In genomic region chr19:31232220-31232619, GRCh38 we compare ENCODE assay signal across 16 cellular contexts.
DNase-seq lines count a peak whose midpoint lies in the region; ATAC-seq and TF ChIP-seq lines count a peak whose summit lies in the region.
"Had no signal": no experiment of that assay in that cellular context is flagged by ENCODE, and none has a peak within 500 bp of the region (broad histone marks: within the 10 kb centered on the region; RNA-seq: fewer than 3 reads in every experiment).

No MANE protein-coding gene starts in this region.

- in situ Hi-C loops in GM23248 (cut with MboI): no loop called here

- peak; percentile 40 for DNase-seq in GM23248
- DNase-seq in RPMI7951 (ENCODE audit: low read depth): peak; percentile 66
- peak; percentile 28 for DNase-seq in epithelial cell of esophagus (ENCODE audit: low read depth)
- DNase-seq in osteocyte (ENCODE audit: extremely low spot score, unreplicated experiment): no peak
- no peak for DNase-seq in spleen
- no peak for DNase-seq in omental fat pad (ENCODE audit: low spot score)
- DNase-seq in activated naive CD4-positive, alpha-beta T cell (lab: John Stamatoyannopoulos, UW): no peak
- DNase-seq: activated CD4-positive, alpha-beta T cell treated with anti-CD3 and anti-CD28 coated beads for 4 hours; CD8-positive, alpha-beta memory T cell; NCI-H2029 treated with DMSO at 0.1 percent for 48 hours; NCI-H526 treated with DMSO at 0.1 percent for 48 hours; sigmoid colon had no signal

- H3K27ac ChIP-seq in GM23248: peak overlapping the region; percentile 83
- H3K27ac ChIP-seq in spleen: no peak overlapping the region
- no peak overlapping the region for H3K27ac ChIP-seq in gastroesophageal sphincter
- H3K27ac ChIP-seq: cardiac muscle cell, sigmoid colon had no signal

- H3K4me3 ChIP-seq in GM23248 (no peak overlapping the region), epithelial cell of esophagus (ENCODE audit: low read length) (no peak overlapping the region), spleen (no peak overlapping the region), gastroesophageal sphincter (no peak overlapping the region)
- H3K4me3 ChIP-seq: cardiac muscle cell, sigmoid colon had no signal

- ATAC-seq in omental fat pad (ENCODE audit: low FRiP score): no peak
- no peak for ATAC-seq in gastroesophageal sphincter
- ATAC-seq: activated naive CD4-positive, alpha-beta T cell treated with anti-CD3 and anti-CD28 coated beads, Interleukin-2, amount 50 U/mL, for 72 hours had no signal

- no peaks in the 10 kb centered on the region for H3K36me3 Mint-ChIP-seq in osteocyte (ENCODE audit: unreplicated experiment)
- H3K36me3 Mint-ChIP-seq: activated naive CD4-positive, alpha-beta T cell treated with anti-CD3 and anti-CD28 coated beads, Interleukin-2, amount 50 U/mL, for 72 hours; CD8-positive, alpha-beta memory T cell had no signal

- no peaks in the 10 kb centered on the region for H3K9me2 ChIP-seq in GM23248 (ENCODE audit: insufficient read depth)

- TF ChIP-seq EP300 in gastroesophageal sphincter (IDR thresholded peaks at IDR 0.05): no peak

- H3K27me3 Mint-ChIP-seq in osteocyte (ENCODE audit: unreplicated experiment): no peaks in the 10 kb centered on the region

- WGBS in GM23248 (ENCODE audit: low coverage in 1 of 2, low lambda C conversion rate in 2 of 2, missing lambda C conversion rate in 2 of 2), 2 experiments: 35 to 37% methylated on average over 4 of the region's 4 CpGs
- WGBS in spleen, 5 donors: 76 to 86% (median 79%) methylated on average over 4 of the region's 4 CpGs
- 48 to 58% methylated on average over 2 to 4 of the region's 4 CpGs for WGBS in gastroesophageal sphincter (ENCODE audit: low coverage in 1 of 2), 2 donors

- peaks cover 5% of the 10 kb centered on the region for H3K9me3 Mint-ChIP-seq in osteocyte (ENCODE audit: unreplicated experiment)
- H3K9me3 Mint-ChIP-seq: T-helper 2 cell treated with Interferon-gamma antibody and Interleukin-4, amounts not matched to agents 5 μg/mL and 100 μg/mL, for 36 hours had no signal

- peak overlapping the region; percentile 4 for H3K27ac Mint-ChIP-seq in osteocyte (ENCODE audit: unreplicated experiment)
- H3K27ac Mint-ChIP-seq: activated naive CD4-positive, alpha-beta T cell treated with anti-CD3 and anti-CD28 coated beads, Interleukin-2, amount 50 U/mL, for 72 hours; CD8-positive, alpha-beta memory T cell; T-helper 2 cell treated with Interferon-gamma antibody and Interleukin-4, amounts not matched to agents 5 μg/mL and 100 μg/mL, for 36 hours had no signal

- H3K27me3 ChIP-seq in GM23248 (replicated peaks; ENCODE audit: insufficient read depth): no peaks in the 10 kb centered on the region
- H3K27me3 ChIP-seq in spleen (replicated peaks in 1 of 7): no peaks in the 10 kb centered on the region
- no peaks in the 10 kb centered on the region for H3K27me3 ChIP-seq in gastroesophageal sphincter
- H3K27me3 ChIP-seq: sigmoid colon had no signal

- H4K20me1 ChIP-seq in GM23248 (ENCODE audit: insufficient read depth): no peaks in the 10 kb centered on the region

- intact Hi-C loops in spleen (cut with DNase I; ENCODE audit: low total_unique reads): no loop called here

- no peak overlapping the region for H3K4me3 Mint-ChIP-seq in osteocyte (ENCODE audit: unreplicated experiment)
- H3K4me3 Mint-ChIP-seq: CD8-positive, alpha-beta memory T cell; T-helper 2 cell treated with Interferon-gamma antibody and Interleukin-4, amounts not matched to agents 5 μg/mL and 100 μg/mL, for 36 hours had no signal

- no peaks in the 10 kb centered on the region for H3K9me3 ChIP-seq in GM23248 (ENCODE audit: low read depth)
- no peaks in the 10 kb centered on the region for H3K9me3 ChIP-seq in spleen
- no peaks in the 10 kb centered on the region for H3K9me3 ChIP-seq in gastroesophageal sphincter
- H3K9me3 ChIP-seq: sigmoid colon had no signal

- no peaks in the 10 kb centered on the region for H3K79me2 ChIP-seq in GM23248 (ENCODE audit: insufficient read depth)

- H3K36me3 ChIP-seq in GM23248 (ENCODE audit: low read depth): no peaks in the 10 kb centered on the region
- no peaks in the 10 kb centered on the region for H3K36me3 ChIP-seq in spleen
- H3K36me3 ChIP-seq in gastroesophageal sphincter: no peaks in the 10 kb centered on the region
- H3K36me3 ChIP-seq: cardiac muscle cell, sigmoid colon had no signal

- H3K4me1 ChIP-seq in GM23248 (ENCODE audit: insufficient read depth) (peaks cover 26% of the 10 kb centered on the region), spleen (no peaks in the 10 kb centered on the region), gastroesophageal sphincter (no peaks in the 10 kb centered on the region)
- H3K4me1 ChIP-seq: sigmoid colon had no signal

- H3K4me1 Mint-ChIP-seq in osteocyte (ENCODE audit: unreplicated experiment): peaks cover 23% of the 10 kb centered on the region
- H3K4me1 Mint-ChIP-seq: CD8-positive, alpha-beta memory T cell had no signal

- 0 out of 2 replicates have a peak overlapping the region, but pooled peaks have one; percentile 1 for H2AFZ ChIP-seq in GM23248

- peak; percentile 42 for TF ChIP-seq CTCF in epithelial cell of esophagus (IDR thresholded peaks at IDR 0.05; ENCODE audit: insufficient read depth, low read depth, low read length, missing control alignments)
- peak; percentile 24 for TF ChIP-seq CTCF in osteocyte (IDR thresholded peaks at IDR 0.05)
- TF ChIP-seq CTCF in spleen (IDR thresholded peaks at IDR 0.05 in 8 of 11, conservative IDR thresholded peaks at IDR 0.05 in 3 of 11): no peak
- TF ChIP-seq CTCF in omental fat pad (IDR thresholded peaks at IDR 0.05): no peak
- TF ChIP-seq CTCF in gastroesophageal sphincter (IDR thresholded peaks at IDR 0.05): no peak

- peaks cover 40% of the 10 kb centered on the region for H3F3A ChIP-seq in GM23248 (ENCODE audit: insufficient read depth)

- no peak overlapping the region for H3K9ac ChIP-seq in GM23248

- TF ChIP-seq POLR2A in spleen (IDR thresholded peaks at IDR 0.05) (no peak), gastroesophageal sphincter (IDR thresholded peaks at IDR 0.05) (no peak)

- H3K4me2 ChIP-seq in GM23248 (ENCODE audit: unreplicated experiment): no peak overlapping the region

Comparison
In these comparisons a context has a peak if more than half of its experiments do, and no peak if none do; other contexts are left out.
1. DNase-seq: peak in GM23248 (single experiment), RPMI7951 (single experiment) and epithelial cell of esophagus (single experiment); none in osteocyte (single experiment), spleen (single experiment), omental fat pad (single experiment) and activated naive CD4-positive, alpha-beta T cell (0 of 4).
2. CTCF ChIP-seq: peak in epithelial cell of esophagus (single experiment) and osteocyte (single experiment); none in spleen (0 of 11), omental fat pad (0 of 3) and gastroesophageal sphincter (0 of 4).